ENCODE assay signal across 8 cellular contexts in genomic region chr9:2621678-2622360, GRCh38. TPM values are rescaled to one million over a fixed set of nuclear protein-coding genes. Genes with fewer than 3 reads are reported as not detected.
DNase-seq lines count a peak whose midpoint lies in the region; ATAC-seq and TF ChIP-seq lines count a peak whose summit lies in the region.

VLDLR (plus strand) TSS chr9:2621787; CDS start chr9:2622190, 403 bp downstream.

- H3K4me3 ChIP-seq in HUES48 (ENCODE audit: low read depth, low read length) (peak within 1 kb of the TSS; percentile 73), choroid plexus epithelial cell (ENCODE audit: low read depth, low read length) (peak within 1 kb of the TSS; percentile 59)

- peaks cover 56% of the 10 kb centered on the region for H3K27me3 Mint-ChIP-seq in T-helper 17 cell

- H3K4me1 Mint-ChIP-seq in T-helper 17 cell = peaks cover 10% of the 10 kb centered on the region

- H3K9me3 ChIP-seq in HUES48 (ENCODE audit: control insufficient read depth, insufficient read depth, low read length) = no peaks in the 10 kb centered on the region
- H3K9me3 ChIP-seq in T-helper 17 cell (ENCODE audit: control insufficient read depth, low read length, poor library complexity, severe bottlenecking) = no peaks in the 10 kb centered on the region

- H3K27ac ChIP-seq in HUES48 (ENCODE audit: low read depth, low read length) = peak within 1 kb of the TSS; percentile 57

- no peak for TF ChIP-seq CTCF in choroid plexus epithelial cell (conservative IDR thresholded peaks at IDR 0.05; ENCODE audit: low read depth, low read length)

- DNase-seq in D341Med (ENCODE audit: low spot score) (peak; percentile 76), T-helper 17 cell (peak in 1 of 3 donors; percentile 14), choroid plexus epithelial cell (ENCODE audit: low read depth) (no peak), left colon (peak; percentile 52 to 70), middle frontal gyrus (ENCODE audit: extremely low spot score, low spot score) (no peak)
- DNase-seq in stimulated activated CD4-positive, alpha-beta T cell treated with anti-CD3 and anti-CD28 coated beads, Interleukin-2, amount 100 ng/mL, for 24 hours = peak; percentile 32 to 48

- H3K27ac Mint-ChIP-seq in T-helper 17 cell = no peak within 1 kb of the TSS

- H3K36me3 ChIP-seq in HUES48 (ENCODE audit: control insufficient read depth, insufficient read depth, low read length) = no peaks in the 10 kb centered on the region; the same call in 1 of the 2 replicates

- H3K36me3 Mint-ChIP-seq in T-helper 17 cell (ENCODE audit: low read depth) = no peaks in the 10 kb centered on the region

- ATAC-seq in GM21360 (IDR thresholded peaks at IDR 0.05; ENCODE audit: unreplicated experiment) (peak; percentile 33), T-helper 17 cell (peak; percentile 54), left colon (peak; percentile 69)

- H3K27me3 ChIP-seq in HUES48 (ENCODE audit: control insufficient read depth, insufficient read depth, low read length) = peaks cover 36% of the 10 kb centered on the region

- H3K4me1 ChIP-seq in HUES48 (ENCODE audit: control insufficient read depth, insufficient read depth, low read length) = peaks cover 23% of the 10 kb centered on the region

- intact Hi-C loops in left colon (cut with DNase I, micrococcal nuclease) = no loop called here

- H3K9ac ChIP-seq in HUES48 (ENCODE audit: low read depth, low read length) = peak within 1 kb of the TSS; percentile 81

- peak within 1 kb of the TSS; percentile 93 for H3K4me3 Mint-ChIP-seq in T-helper 17 cell

RNA-seq across cellular contexts. Expression of gene VLDLR, which starts in this region (rescaled TPM):
- total RNA-seq in T-helper 17 cell = under 1 TPM; 0.15 to 0.57 TPM
- 10 to 100 TPM in 1 of 2 donors, 1 to 10 TPM in 1; 9.6 to 22.6 TPM for total RNA-seq in left colon

Comparison
In these comparisons a context has a peak if more than half of its experiments do, and no peak if none do; other contexts are left out.
1. RNA of gene VLDLR (total RNA-seq): 9.6 to 22.6 TPM in left colon; 0.15 to 0.57 TPM in T-helper 17 cell; every median in the first group is over 4 times any median in the second.
2. Peak in ATAC-seq in T-helper 17 cell; RNA of the gene not detected or under 1 TPM.
3. DNase-seq: peak in D341Med (single experiment), left colon (2 of 2) and stimulated activated CD4-positive, alpha-beta T cell treated with anti-CD3 and anti-CD28 coated beads, Interleukin-2, amount 100 ng/mL, for 24 hours (2 of 2); none in choroid plexus epithelial cell (single experiment) and middle frontal gyrus (single experiment).
4. Peak in every context shown above with its lines, with median percentiles within 50 percentile points of each other: ATAC-seq.